Comparison of ENCODE assay signal across 35 cellular contexts in the genomic region with DNA sequence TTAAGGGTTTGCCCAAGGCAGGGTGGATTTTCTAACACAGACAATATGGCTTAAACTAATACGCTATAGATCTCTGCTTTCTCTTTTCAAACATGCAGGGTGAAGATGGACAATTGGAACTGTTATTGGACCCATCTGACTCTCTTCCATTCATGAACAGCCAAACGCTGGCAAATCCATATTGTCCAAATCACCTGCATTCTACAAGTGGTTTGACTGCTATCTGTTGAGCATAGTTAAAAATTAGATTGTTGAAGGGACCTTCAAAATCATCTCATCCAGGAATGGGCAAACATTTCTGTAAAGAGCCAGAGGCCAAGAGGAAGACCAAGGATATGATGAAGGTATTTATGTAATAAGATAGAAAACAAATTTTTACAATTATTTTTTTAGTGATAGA.
"Had no signal": no experiment of that assay in that cellular context is flagged by ENCODE, and none has a peak within 500 bp of the region (broad histone marks: within the 10 kb centered on the region; RNA-seq: fewer than 3 reads in every experiment).

No MANE protein-coding gene starts in this region.

- H3K4me3 ChIP-seq: MG63 had no signal

- H3K36me3 ChIP-seq: MG63 had no signal

- H3K27me3 ChIP-seq: MG63 had no signal

- H3K9me3 ChIP-seq: MG63 had no signal

- DNase-seq: Karpas-422, Kasumi-1, MG63, MM.1S, MV-4-11, NCI-H1048, NCI-H1092, NCI-H1092 treated with DMSO at 0.1 percent for 48 hours, NCI-H1105, NCI-H1105 treated with DMSO at 0.1 percent for 48 hours, NCI-H1417, NCI-H1417 treated with DMSO at 0.1 percent for 48 hours, NCI-H1436, NCI-H1436 treated with DMSO at 0.1 percent for 48 hours, NCI-H146, NCI-H1694, NCI-H1694 treated with DMSO at 0.1 percent for 48 hours, NCI-H187, NCI-H187 treated with DMSO at 0.1 percent for 48 hours, NCI-H1930, NCI-H2029, NCI-H2029 treated with DMSO at 0.1 percent for 48 hours, NCI-H2081, NCI-H2081 treated with DMSO at 0.1 percent for 48 hours, NCI-H2107, NCI-H2171, NCI-H2171 treated with DMSO at 0.1 percent for 48 hours, NCI-H2227 treated with DMSO at 0.1 percent for 48 hours, NCI-H226, NCI-H345, NCI-H446, NCI-H446 treated with DMSO at 0.1 percent for 48 hours, NCI-H510A, NCI-H510A treated with DMSO at 0.1 percent for 48 hours, NCI-H524 had no signal
